In genomic region chr11:74646215-74646614, GRCh38 we compare ENCODE assay signal across 26 cellular contexts.
"Had no signal": no experiment of that assay in that cellular context is flagged by ENCODE, and none has a peak within 500 bp of the region (broad histone marks: within the 10 kb centered on the region; RNA-seq: fewer than 3 reads in every experiment).

No MANE protein-coding gene starts in this region.

- H3K4me1 Mint-ChIP-seq: activated T-helper 17 cell treated with anti-CD3 and anti-CD28 coated beads, Interleukin-2, amount 50 U/mL, for 72 hours had no signal

- H3K9me3 Mint-ChIP-seq: activated naive CD4-positive, alpha-beta T cell treated with anti-CD3 and anti-CD28 coated beads for 36 hours; activated T-helper 17 cell treated with anti-CD3 and anti-CD28 coated beads, Interleukin-2, amount 50 U/mL, for 72 hours; brain; T-helper 1 cell treated with Interleukin-12 subunit alpha and Interleukin-12 subunit beta and Interleukin-4 antibody, amounts not matched to agents 30 μg/mL and 1 μg/mL, for 36 hours had no signal

- H3K27ac Mint-ChIP-seq: activated naive CD4-positive, alpha-beta T cell treated with anti-CD3 and anti-CD28 coated beads for 36 hours; activated naive CD8-positive, alpha-beta T cell; activated T-helper 17 cell treated with anti-CD3 and anti-CD28 coated beads, Interleukin-2, amount 50 U/mL, for 72 hours; T-helper 1 cell treated with Interleukin-12 subunit alpha and Interleukin-12 subunit beta and Interleukin-4 antibody, amounts not matched to agents 30 μg/mL and 1 μg/mL, for 36 hours had no signal

- H3K4me3 Mint-ChIP-seq: activated naive CD4-positive, alpha-beta T cell treated with anti-CD3 and anti-CD28 coated beads for 36 hours; activated naive CD8-positive, alpha-beta T cell; activated T-helper 17 cell treated with anti-CD3 and anti-CD28 coated beads, Interleukin-2, amount 50 U/mL, for 72 hours; brain; T-helper 1 cell treated with Interleukin-12 subunit alpha and Interleukin-12 subunit beta and Interleukin-4 antibody, amounts not matched to agents 30 μg/mL and 1 μg/mL, for 36 hours had no signal

- DNase-seq: activated CD4-positive, alpha-beta T cell treated with anti-CD3 and anti-CD28 coated beads for 48 hours; activated CD4-positive, alpha-beta T cell treated with anti-CD3 and anti-CD28 coated beads, Interleukin-2, amount 50 U/mL, for 48 hours; activated gamma-delta T cell; activated naive CD4-positive, alpha-beta T cell treated with anti-CD3 and anti-CD28 coated beads for 36 hours; activated T-cell treated with anti-CD3 and anti-CD28 coated beads for 4 hours; activated T-cell treated with anti-CD3 and anti-CD28 coated beads, Interleukin-2, amount 50 U/mL, for 48 hours; amygdala; Kasumi-1; KBM-7; NCI-H1105 treated with DMSO at 0.1 percent for 48 hours; NCI-H146; NCI-H187 treated with DMSO at 0.1 percent for 48 hours; NCI-H2171 treated with DMSO at 0.1 percent for 48 hours; NCI-H345; NCI-H510A; NCI-H69; NK-92 treated with Interleukin-12 subunit alpha and Interleukin-12 subunit beta, amount 100 ng/mL, for 24 hours; OCI-M1; RPMI8226 had no signal

- H3K27me3 Mint-ChIP-seq: activated naive CD8-positive, alpha-beta T cell; activated T-helper 17 cell treated with anti-CD3 and anti-CD28 coated beads, Interleukin-2, amount 50 U/mL, for 72 hours had no signal

- ATAC-seq: activated CD4-positive, CD25-positive, alpha-beta regulatory T cell treated with anti-CD3 and anti-CD28 coated beads, Interleukin-2, amount 50 U/mL, for 24 hours; activated T-helper 17 cell treated with anti-CD3 and anti-CD28 coated beads, Interleukin-2, amount 50 U/mL, for 72 hours; Panc1; Right ventricle myocardium inferior had no signal
